7 cellular contexts compared by ENCODE assay signal in genomic region chr3:160755776-160756304, GRCh38. TPM values are rescaled to one million over a fixed set of nuclear protein-coding genes. Genes with fewer than 3 reads are reported as not detected.
DNase-seq lines count a peak whose midpoint lies in the region; FAIRE-seq and TF ChIP-seq lines count a peak whose summit lies in the region.

Gene PPM1L (plus strand): TSS chr3:160756231.

- H3K9me2 ChIP-seq in MM.1S (replicated peaks; ENCODE audit: insufficient read depth, low read length) = no peaks in the 10 kb centered on the region

- H3K4me3 ChIP-seq in HEK293 (ENCODE audit: low read depth, low read length) (peak within 1 kb of the TSS; percentile 83), MM.1S (ENCODE audit: low read length) (peak within 1 kb of the TSS; percentile 81), WERI-Rb-1 (ENCODE audit: low read depth, low read length) (peak within 1 kb of the TSS; percentile 79), keratinocyte (ENCODE audit: control insufficient read depth in 2 of 3, extremely low read depth in 1 of 3, insufficient read depth in 2 of 3, low read depth in 1 of 3, low read length in 3 of 3) (peak within 1 kb of the TSS; percentile 66 to 95 (median 91))

- no peaks in the 10 kb centered on the region for H3K9me1 ChIP-seq in keratinocyte (ENCODE audit: control insufficient read depth, extremely low read depth, insufficient read depth, low read length)

- dilution Hi-C loops in keratinocyte (cut with MboI; ENCODE audit: extremely low pct_ligation_motif_present, low sequenced_read_pairs) = no loop called here

- FAIRE-seq in GM12891 (lab: Jason Lieb, UNC) = peak; percentile 57
- no peak for FAIRE-seq in keratinocyte (lab: Jason Lieb, UNC)

- H3K4me1 ChIP-seq in HEK293 (ENCODE audit: control insufficient read depth, insufficient read depth, low read length) = peaks cover 3% of the 10 kb centered on the region; the same call in 1 of the 2 replicates
- peaks cover 4% of the 10 kb centered on the region; the same call in 1 of the 2 replicates for H3K4me1 ChIP-seq in MM.1S (ENCODE audit: low read length)
- peaks cover 7% of the 10 kb centered on the region for H3K4me1 ChIP-seq in keratinocyte (ENCODE audit: control insufficient read depth, extremely low read depth, insufficient read depth, low read length)

- TF ChIP-seq CTCF in HEK293 (tag by site-specific recombination; IDR thresholded peaks at IDR 0.05) (no peak), MM.1S (IDR thresholded peaks at IDR 0.05; ENCODE audit: low read length) (no peak), WERI-Rb-1 (IDR thresholded peaks at IDR 0.05; ENCODE audit: low read depth, low read length) (no peak), keratinocyte (optimal IDR thresholded peaks at IDR 0.05 in 1 of 3, IDR thresholded peaks at IDR 0.05 in 1 of 3, conservative IDR thresholded peaks at IDR 0.05 in 1 of 3; ENCODE audit: extremely low read depth in 1 of 3, insufficient read depth in 2 of 3, low read length in 3 of 3) (no peak)

- H3K9me3 ChIP-seq in HEK293 (ENCODE audit: control insufficient read depth, insufficient read depth, low read depth, low read length) = no peaks in the 10 kb centered on the region
- no peaks in the 10 kb centered on the region for H3K9me3 ChIP-seq in MM.1S (replicated peaks; ENCODE audit: insufficient read depth, low read length)
- H3K9me3 ChIP-seq in WERI-Rb-1 (ENCODE audit: severe bottlenecking) = no peaks in the 10 kb centered on the region
- no peaks in the 10 kb centered on the region for H3K9me3 ChIP-seq in keratinocyte (ENCODE audit: control insufficient read depth, low read depth, low read length)

- POLR2A ChIA-PET in HEK293 (lab: Yijun Ruan, JAX) = interaction anchor here (0.7 to 3.6 kb wide), 11 partner anchors 13 to 466 kb away, joined by 3 to 12 read pairs (median 3); no protein-coding TSS in a partner anchor

- H2AFZ ChIP-seq in MM.1S (ENCODE audit: low read length) = peak within 1 kb of the TSS; percentile 95
- H2AFZ ChIP-seq in keratinocyte (ENCODE audit: control insufficient read depth, low read length) = peak within 1 kb of the TSS; percentile 97

- no peak for TF ChIP-seq POLR2A in GM12891 (IDR thresholded peaks at IDR 0.05; ENCODE audit: low read depth, low read length)

- no peaks in the 10 kb centered on the region for H3K27me3 ChIP-seq in MM.1S (replicated peaks; ENCODE audit: insufficient read depth, low read length)
- no peaks in the 10 kb centered on the region for H3K27me3 ChIP-seq in WERI-Rb-1 (ENCODE audit: insufficient read depth, low read depth, severe bottlenecking)
- peaks cover 10% of the 10 kb centered on the region for H3K27me3 ChIP-seq in keratinocyte (ENCODE audit: control insufficient read depth, extremely low read depth, insufficient read depth, low read length)

- H3F3A ChIP-seq in MM.1S (ENCODE audit: insufficient read depth, low read length) = peaks cover 18% of the 10 kb centered on the region

- H4K20me1 ChIP-seq in MM.1S (ENCODE audit: insufficient read depth, low read length) = no peaks in the 10 kb centered on the region
- no peaks in the 10 kb centered on the region for H4K20me1 ChIP-seq in keratinocyte (ENCODE audit: control insufficient read depth, extremely low read depth, insufficient read depth, low read length)

- H3K27ac ChIP-seq in HEK293 (ENCODE audit: extremely low read depth, low read depth, low read length) (peak within 1 kb of the TSS; percentile 75), MM.1S (ENCODE audit: low read length) (peak within 1 kb of the TSS; percentile 86), WERI-Rb-1 (peak within 1 kb of the TSS; percentile 95), caudate nucleus (ENCODE audit: low read depth, low read length) (peak within 1 kb of the TSS; percentile 89), keratinocyte (ENCODE audit: control insufficient read depth, insufficient read depth, low read length) (peak within 1 kb of the TSS; percentile 93)

- H3K79me2 ChIP-seq in MM.1S (ENCODE audit: low read length) (no peaks in the 10 kb centered on the region), keratinocyte (ENCODE audit: control insufficient read depth, insufficient read depth, low read length) (no peaks in the 10 kb centered on the region)

- CTCF ChIA-PET in HEK293 (lab: Yijun Ruan, JAX) = interaction anchor here (0.6 to 2.4 kb wide), 4 partner anchors 47 to 447 kb away, joined by 3 to 10 read pairs (median 3); no protein-coding TSS in a partner anchor

- H3K4me2 ChIP-seq in MM.1S (ENCODE audit: low read depth, low read length) (peak within 1 kb of the TSS; percentile 98), keratinocyte (ENCODE audit: control insufficient read depth, extremely low read depth, insufficient read depth, low read depth, low read length) (peak within 1 kb of the TSS; percentile 95)

- H3K9ac ChIP-seq in MM.1S (ENCODE audit: low read length) (peak within 1 kb of the TSS; percentile 83), keratinocyte (ENCODE audit: control insufficient read depth, extremely low read depth, insufficient read depth, low read length) (peak within 1 kb of the TSS; percentile 86)

- DNase-seq in GM12891 (ENCODE audit: insufficient read length, low spot score) (peak; percentile 39), MM.1S (peak; percentile 73), WERI-Rb-1 (peak; percentile 55), caudate nucleus (lab: John Stamatoyannopoulos, UW) (peak in 53 of 61 donors; percentile 17 to 81 (median 58)), keratinocyte (ENCODE audit: low read depth, low spot score) (no peak)
- peak; percentile 21 to 42 for DNase-seq in stimulated activated CD4-positive, alpha-beta T cell treated with anti-CD3 and anti-CD28 coated beads, Interleukin-15, amount 100 ng/mL, for 1 hour (ENCODE audit: low read depth in 1 of 2, low spot score in 1 of 2)

- H3K36me3 ChIP-seq in HEK293 (ENCODE audit: control insufficient read depth in 2 of 2, insufficient read depth in 1 of 2, low read length in 2 of 2) (no peaks in the 10 kb centered on the region), MM.1S (replicated peaks; ENCODE audit: insufficient read depth, low read length) (no peaks in the 10 kb centered on the region), WERI-Rb-1 (peaks cover 5% of the 10 kb centered on the region), keratinocyte (ENCODE audit: control insufficient read depth in 2 of 2, extremely low read depth in 1 of 2, insufficient read depth in 2 of 2, low read length in 2 of 2) (no peaks in the 10 kb centered on the region)

TF ChIP-seq in GM12891, 5 proteins besides CTCF, POLR2A, EP300 and RAD21:
- TF ChIP-seq POLR2AphosphoS5 (IDR thresholded peaks at IDR 0.05; ENCODE audit: low read depth, low read length) (no peak), TAF1 (IDR thresholded peaks at IDR 0.05; ENCODE audit: low read depth, low read length) (no peak), POU2F2 (IDR thresholded peaks at IDR 0.05; ENCODE audit: low read depth, low read length) (no peak), SPI1 (IDR thresholded peaks at IDR 0.05; ENCODE audit: low read depth, low read length) (no peak), PAX5 (IDR thresholded peaks at IDR 0.05; ENCODE audit: insufficient read depth, low read length, severe bottlenecking) (no peak)

TF ChIP-seq in HEK293, 187 proteins besides CTCF, POLR2A, EP300 and RAD21 (continues in another document):
- no peak for TF ChIP-seq ZXDB (tag by site-specific recombination; IDR thresholded peaks at IDR 0.05)
- no peak for TF ChIP-seq ZNF791 (tag by site-specific recombination; IDR thresholded peaks at IDR 0.05)
- TF ChIP-seq ZBTB8A (tag by site-specific recombination; IDR thresholded peaks at IDR 0.05) = peak; percentile 89
- TF ChIP-seq ZNF335 (tag by site-specific recombination; conservative IDR thresholded peaks at IDR 0.05) = peak; percentile 50; the same call in 1 of the 2 replicates
- no peak for TF ChIP-seq SCRT2 (tag by site-specific recombination; IDR thresholded peaks at IDR 0.05)
- TF ChIP-seq ZNF266 (tag by site-specific recombination; IDR thresholded peaks at IDR 0.05; ENCODE audit: low read depth) = no peak
- TF ChIP-seq ZNF169 (tag by site-specific recombination; IDR thresholded peaks at IDR 0.05) = no peak
- TF ChIP-seq ZNF146 (tag by site-specific recombination; IDR thresholded peaks at IDR 0.05) = no peak
- TF ChIP-seq, protein P1, sequence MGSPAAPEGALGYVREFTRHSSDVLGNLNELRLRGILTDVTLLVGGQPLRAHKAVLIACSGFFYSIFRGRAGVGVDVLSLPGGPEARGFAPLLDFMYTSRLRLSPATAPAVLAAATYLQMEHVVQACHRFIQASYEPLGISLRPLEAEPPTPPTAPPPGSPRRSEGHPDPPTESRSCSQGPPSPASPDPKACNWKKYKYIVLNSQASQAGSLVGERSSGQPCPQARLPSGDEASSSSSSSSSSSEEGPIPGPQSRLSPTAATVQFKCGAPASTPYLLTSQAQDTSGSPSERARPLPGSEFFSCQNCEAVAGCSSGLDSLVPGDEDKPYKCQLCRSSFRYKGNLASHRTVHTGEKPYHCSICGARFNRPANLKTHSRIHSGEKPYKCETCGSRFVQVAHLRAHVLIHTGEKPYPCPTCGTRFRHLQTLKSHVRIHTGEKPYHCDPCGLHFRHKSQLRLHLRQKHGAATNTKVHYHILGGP (tag by site-specific recombination; IDR thresholded peaks at IDR 0.05) = no peak
- no peak for TF ChIP-seq ATF2 (tag by site-specific recombination; IDR thresholded peaks at IDR 0.05; ENCODE audit: low read depth)
- TF ChIP-seq ZNF354C (tag by site-specific recombination; IDR thresholded peaks at IDR 0.05; ENCODE audit: borderline replicate concordance, low read depth) = no peak
- TF ChIP-seq ZFHX2 (tag by site-specific recombination; conservative IDR thresholded peaks at IDR 0.05) = peak; percentile 36; the same call in 1 of the 2 replicates

RNA-seq across cellular contexts. Expression of gene PPM1L, which starts in this region (rescaled TPM):
- 0.19 TPM for polyA plus RNA-seq in GM12891 (2012; ENCODE audit: low read depth, missing spikeins)
- polyA plus RNA-seq in keratinocyte = 0.52 to 0.61 TPM (median 0.58 TPM) in 3 replicates
- polyA plus RNA-seq in keratinocyte (2011; ENCODE audit: low read depth) = 0.56 TPM
- polyA plus RNA-seq in keratinocyte (2011; cell fraction: cytosol; rRNA removed) = 0.25 and 0.35 TPM in 2 replicates
- 1.3 TPM in 2 replicates for polyA plus RNA-seq in keratinocyte (2011; cell fraction: nucleus; rRNA removed)
- 0.44 and 1.0 TPM in 2 replicates for polyA plus RNA-seq in keratinocyte (2012; ENCODE audit: low replicate concordance)
- polyA minus RNA-seq in keratinocyte = 0.46 to 1.7 TPM (median 1.6 TPM) in 3 replicates
- polyA minus RNA-seq in keratinocyte (2011; cell fraction: cytosol; rRNA and poly(A)+ RNA removed) = 0.38 TPM
- polyA minus RNA-seq in keratinocyte (2011; cell fraction: nucleus; rRNA and poly(A)+ RNA removed) = 3.6 and 3.9 TPM in 2 replicates
